8 cellular contexts compared by ENCODE assay signal in the genomic region with DNA sequence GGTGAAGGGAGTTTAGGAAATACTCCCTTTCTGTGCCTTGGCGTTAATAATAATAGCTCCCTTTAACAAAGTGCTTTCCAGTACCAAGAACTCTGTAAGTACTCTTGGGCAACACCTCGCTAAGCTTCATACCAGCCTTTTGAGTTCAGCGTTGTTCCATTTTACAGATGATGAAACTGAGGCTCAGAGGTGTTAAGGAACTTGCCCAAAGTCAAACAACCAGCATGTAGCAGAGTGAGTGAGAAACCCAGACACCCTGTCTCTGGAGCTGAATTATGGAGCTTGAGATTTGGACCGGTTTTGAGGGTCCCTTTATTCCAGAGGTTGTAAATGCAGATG. TPM values are rescaled to one million over a fixed set of nuclear protein-coding genes. Genes with fewer than 3 reads are reported as not detected.
A peak's percentile ranks its signal among the peaks of the same experiment; 100 is the strongest.
DNase-seq lines count a peak whose midpoint lies in the region; ATAC-seq lines count a peak whose summit lies in the region.

No MANE protein-coding gene starts in this region.

- H3K4me3 ChIP-seq in ACC112 (ENCODE audit: low read depth, low read length) (peak overlapping the region; percentile 99), muscle layer of duodenum (ENCODE audit: low read depth in 1 of 2, low read length in 2 of 2) (peak overlapping the region; percentile 86 to 100)
- H3K4me3 ChIP-seq in Jurkat, Clone E6-1 (ENCODE audit: low read length), result peak overlapping the region; percentile 100

- H3K9me3 Mint-ChIP-seq in central memory CD8-positive, alpha-beta T cell, result no peaks in the 10 kb centered on the region

- no peaks in the 10 kb centered on the region for H3K27me3 Mint-ChIP-seq in central memory CD8-positive, alpha-beta T cell

- ATAC-seq in central memory CD8-positive, alpha-beta T cell (replicated peaks; ENCODE audit: extremely low read depth, poor library complexity, severe bottlenecking), result no peak
- ATAC-seq in GM21717 (IDR thresholded peaks at IDR 0.05; ENCODE audit: unreplicated experiment) (no peak), HG02973 (IDR thresholded peaks at IDR 0.05; ENCODE audit: unreplicated experiment) (no peak), HG03469 (IDR thresholded peaks at IDR 0.05; ENCODE audit: unreplicated experiment) (no peak), GM18498 (IDR thresholded peaks at IDR 0.05; ENCODE audit: unreplicated experiment) (no peak)

- peak overlapping the region; percentile 99 for H3K4me3 Mint-ChIP-seq in central memory CD8-positive, alpha-beta T cell

- H3K27me3 ChIP-seq in ACC112 (ENCODE audit: insufficient read depth, low read length), result no peaks in the 10 kb centered on the region
- no peaks in the 10 kb centered on the region for H3K27me3 ChIP-seq in muscle layer of duodenum (ENCODE audit: low read depth, low read length)

- peaks cover 51% of the 10 kb centered on the region for H3K4me1 Mint-ChIP-seq in central memory CD8-positive, alpha-beta T cell

- H3K36me3 Mint-ChIP-seq in central memory CD8-positive, alpha-beta T cell (ENCODE audit: insufficient read depth), result peaks cover 18% of the 10 kb centered on the region

- H3K27ac ChIP-seq in ACC112 (ENCODE audit: low read depth, low read length), result peak overlapping the region; percentile 80
- H3K27ac ChIP-seq in muscle layer of duodenum (ENCODE audit: low read length), result peak overlapping the region; percentile 98

- DNase-seq in Jurkat, Clone E6-1 (ENCODE audit: low read depth, low spot score), result no peak
- DNase-seq in central memory CD8-positive, alpha-beta T cell (ENCODE audit: low spot score in 2 of 2), result no peak

- H3K9me3 ChIP-seq in muscle layer of duodenum (ENCODE audit: control insufficient read depth in 1 of 2, low read length in 2 of 2), result no peaks in the 10 kb centered on the region

- H2AFZ ChIP-seq in ACC112 (ENCODE audit: low read length, unreplicated experiment), result peak overlapping the region; percentile 95

- H3K4me1 ChIP-seq in ACC112 (ENCODE audit: control insufficient read depth, insufficient read depth, low read length, unreplicated experiment), result peaks cover 25% of the 10 kb centered on the region
- peaks cover 4 to 29% of the 10 kb centered on the region in 2 donors for H3K4me1 ChIP-seq in muscle layer of duodenum (ENCODE audit: control insufficient read depth in 1 of 2, insufficient read depth in 2 of 2, low read length in 2 of 2)

- H3K27ac Mint-ChIP-seq in central memory CD8-positive, alpha-beta T cell (ENCODE audit: low read depth), result peak overlapping the region; percentile 100

- H3K36me3 ChIP-seq in ACC112 (ENCODE audit: insufficient read depth, low read length) (no peaks in the 10 kb centered on the region), muscle layer of duodenum (ENCODE audit: control insufficient read depth in 1 of 2, insufficient read depth in 2 of 2, low read length in 2 of 2) (no peaks in the 10 kb centered on the region)

- H3K79me2 ChIP-seq in ACC112 (ENCODE audit: control insufficient read depth, insufficient read depth, low read length, unreplicated experiment), result peaks cover 51% of the 10 kb centered on the region

RNA-seq across cellular contexts. Expression of gene KATNIP, which starts 0.6 kb away (rescaled TPM):
- polyA plus RNA-seq in Jurkat, Clone E6-1 (2012; ENCODE audit: insufficient read depth, insufficient read length), result 10.2 TPM

RNA-seq across cellular contexts. Expression of gene GTF3C1, which starts 0.8 kb away (rescaled TPM):
- polyA plus RNA-seq in Jurkat, Clone E6-1 (2012; ENCODE audit: insufficient read depth, insufficient read length), result 52.1 TPM
